20 cellular contexts compared by ENCODE assay signal in the genomic region with DNA sequence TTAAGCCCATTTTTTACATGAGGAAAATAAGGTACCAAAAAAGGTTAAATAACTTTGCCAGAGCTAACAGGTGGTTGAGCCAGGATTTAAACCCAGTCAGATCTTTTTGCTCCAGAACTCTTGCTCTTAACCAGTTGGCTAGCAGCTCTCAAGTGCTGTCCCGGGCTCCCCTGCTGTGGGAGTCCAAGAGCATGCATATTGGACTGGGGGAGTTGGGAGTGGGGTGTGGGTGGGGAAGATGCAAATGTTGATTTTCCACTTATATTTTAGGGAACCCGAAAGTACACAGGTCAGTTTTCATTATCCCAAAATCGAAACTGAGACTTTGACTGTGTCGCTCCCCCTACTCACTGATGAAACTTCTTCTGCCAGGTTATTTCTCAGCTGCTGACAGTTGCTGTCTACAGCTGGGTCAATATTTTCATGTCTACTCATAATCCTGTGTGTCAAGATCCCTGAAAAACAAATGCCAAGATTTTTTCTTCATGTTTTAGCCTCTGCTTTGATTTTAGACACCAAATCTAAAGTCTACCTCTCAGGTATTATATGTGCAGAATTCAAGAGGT.
DNase-seq lines count a peak whose midpoint lies in the region; ATAC-seq, FAIRE-seq and TF ChIP-seq lines count a peak whose summit lies in the region.
"Had no signal": no experiment of that assay in that cellular context is flagged by ENCODE, and none has a peak within 500 bp of the region (broad histone marks: within the 10 kb centered on the region; RNA-seq: fewer than 3 reads in every experiment).

No MANE protein-coding gene starts in this region.

- H3K9me3 Mint-ChIP-seq in WTC11: peaks cover 14% of the 10 kb centered on the region
- no peaks in the 10 kb centered on the region for H3K9me3 Mint-ChIP-seq in activated T-cell treated with anti-CD3 and anti-CD28 coated beads, Interleukin-2, amount 50 U/mL, for 24 hours

- POLR2A ChIA-PET in WTC11 (lab: Charles Lee): no interaction called here

- no peak overlapping the region for H2AFZ ChIP-seq in KMS-11 (ENCODE audit: low read depth)

- no peak for TF ChIP-seq CTCF in KMS-11 (conservative IDR thresholded peaks at IDR 0.05; ENCODE audit: low read depth, low read length)
- TF ChIP-seq CTCF in WTC11 (IDR thresholded peaks at IDR 0.05): no peak

- peaks cover 43% of the 10 kb centered on the region for H3K4me1 Mint-ChIP-seq in WTC11
- H3K4me1 Mint-ChIP-seq in activated T-cell treated with anti-CD3 and anti-CD28 coated beads, Interleukin-2, amount 50 U/mL, for 24 hours (ENCODE audit: low read depth): no peaks in the 10 kb centered on the region
- H3K4me1 Mint-ChIP-seq: B cell had no signal

- CTCF ChIA-PET in WTC11 (lab: Charles Lee): interaction anchor here (0.6 to 2.9 kb wide), 3 partner anchors 9 to 1166 kb away, joined by 4 to 9 read pairs (median 5); no protein-coding TSS in a partner anchor

- peak; percentile 45 for FAIRE-seq in GM12891 (lab: Jason Lieb, UNC)
- FAIRE-seq: GM19239 had no signal

- no peak overlapping the region for H3K9ac ChIP-seq in KMS-11

- no peaks in the 10 kb centered on the region for H4K20me1 ChIP-seq in KMS-11 (ENCODE audit: insufficient read depth)

- peak overlapping the region; percentile 71 for H3K4me2 ChIP-seq in KMS-11

- no peak overlapping the region for H3K4me3 ChIP-seq in KMS-11 (IDR thresholded peaks at IDR 0.05; ENCODE audit: insufficient read depth, low read depth, low read length)
- H3K4me3 ChIP-seq: SJSA1 had no signal

- H3K36me3 Mint-ChIP-seq in WTC11: 0 out of 2 replicates have a peak, but pooled peaks cover 3% of the 10 kb centered on the region
- H3K36me3 Mint-ChIP-seq in activated T-cell treated with anti-CD3 and anti-CD28 coated beads, Interleukin-2, amount 50 U/mL, for 24 hours (ENCODE audit: low read depth): no peaks in the 10 kb centered on the region
- H3K36me3 Mint-ChIP-seq: IgD-negative memory B cell had no signal

- H3K4me3 Mint-ChIP-seq in WTC11: no peak overlapping the region
- no peak overlapping the region for H3K4me3 Mint-ChIP-seq in activated T-cell treated with anti-CD3 and anti-CD28 coated beads, Interleukin-2, amount 50 U/mL, for 24 hours
- H3K4me3 Mint-ChIP-seq: B cell, IgD-negative memory B cell had no signal

- H3K36me3 ChIP-seq in KMS-11 (ENCODE audit: insufficient read depth): no peaks in the 10 kb centered on the region
- H3K36me3 ChIP-seq: SJSA1 had no signal

- H3K27ac Mint-ChIP-seq in WTC11: peak overlapping the region; percentile 64; the same call in 1 of the 2 replicates
- H3K27ac Mint-ChIP-seq in activated T-cell treated with anti-CD3 and anti-CD28 coated beads, Interleukin-2, amount 50 U/mL, for 24 hours: no peak overlapping the region
- H3K27ac Mint-ChIP-seq: B cell, IgD-negative memory B cell had no signal

- DNase-seq in GM12891 (ENCODE audit: insufficient read length, low spot score): no peak
- DNase-seq in WTC11 (ENCODE audit: low spot score): no peak
- no peak for DNase-seq in activated naive CD4-positive, alpha-beta T cell treated with anti-CD3 and anti-CD28 coated beads, Interleukin-2, amount 50 U/mL, for 16 hours
- no peak for DNase-seq in NCI-H187 (lab: John Stamatoyannopoulos, UW)
- no peak for DNase-seq in activated T-cell treated with anti-CD3 and anti-CD28 coated beads, Interleukin-2, amount 50 U/mL, for 24 hours
- DNase-seq: DMS79 treated with DMSO at 0.1 percent for 48 hours, NCI-H1092 treated with DMSO at 0.1 percent for 48 hours, NCI-H1694, NCI-H2107, NCI-H510A, NCI-H82, SW 1271 had no signal

- H3K27ac ChIP-seq in KMS-11: peak overlapping the region; percentile 23; the same call in 1 of the 2 replicates
- H3K27ac ChIP-seq: SJSA1 had no signal

- no peaks in the 10 kb centered on the region for H3K27me3 Mint-ChIP-seq in WTC11 (ENCODE audit: low read depth)
- H3K27me3 Mint-ChIP-seq in activated T-cell treated with anti-CD3 and anti-CD28 coated beads, Interleukin-2, amount 50 U/mL, for 24 hours: peaks cover 25% of the 10 kb centered on the region

- no peaks in the 10 kb centered on the region for H3K27me3 ChIP-seq in KMS-11 (ENCODE audit: insufficient read depth, low read depth)

- H3K4me1 ChIP-seq in KMS-11 (ENCODE audit: low read depth, poor library complexity, severe bottlenecking): peaks cover 28% of the 10 kb centered on the region
- H3K4me1 ChIP-seq: SJSA1 had no signal

- no peak for TF ChIP-seq POLR2A in GM12891 (IDR thresholded peaks at IDR 0.05; ENCODE audit: low read depth, low read length)

- peak; percentile 43 for ATAC-seq in GM21529 (IDR thresholded peaks at IDR 0.05; ENCODE audit: unreplicated experiment)
- no peak for ATAC-seq in WTC11
- no peak for ATAC-seq in HG03196 (IDR thresholded peaks at IDR 0.05; ENCODE audit: unreplicated experiment)
- ATAC-seq: Panc1 had no signal

- H3K79me2 ChIP-seq in KMS-11 (ENCODE audit: insufficient read depth, low read depth): no peaks in the 10 kb centered on the region

TF ChIP-seq in GM12891, 5 proteins besides CTCF, POLR2A, EP300 and RAD21:
- TF ChIP-seq TAF1 (IDR thresholded peaks at IDR 0.05; ENCODE audit: low read depth, low read length) (no peak), POU2F2 (IDR thresholded peaks at IDR 0.05; ENCODE audit: low read depth, low read length) (peak; percentile 59; the same call in 1 of the 2 replicates), SPI1 (IDR thresholded peaks at IDR 0.05; ENCODE audit: low read depth, low read length) (no peak), POLR2AphosphoS5 (IDR thresholded peaks at IDR 0.05; ENCODE audit: low read depth, low read length) (no peak), PAX5 (IDR thresholded peaks at IDR 0.05; ENCODE audit: insufficient read depth, low read length, severe bottlenecking) (no peak)
TF ChIP-seq in GM12891: peak in this region for 1.

TF ChIP-seq in WTC11, 78 proteins besides CTCF, POLR2A, EP300 and RAD21:
- TF ChIP-seq ZNF219 (CRISPR knock-in tag; IDR thresholded peaks at IDR 0.05; ENCODE audit: borderline replicate concordance) (no peak), ETV6 (CRISPR knock-in tag; IDR thresholded peaks at IDR 0.05) (no peak), TP53 (CRISPR knock-in tag; IDR thresholded peaks at IDR 0.05) (no peak), TCF7 (CRISPR knock-in tag; IDR thresholded peaks at IDR 0.05; ENCODE audit: low read depth) (no peak), TEAD1 (CRISPR knock-in tag; IDR thresholded peaks at IDR 0.05) (no peak), IRF2 (CRISPR knock-in tag; IDR thresholded peaks at IDR 0.05; ENCODE audit: borderline replicate concordance, low read depth) (no peak), NR2C2 (CRISPR knock-in tag; IDR thresholded peaks at IDR 0.05) (no peak), SMAD4 (CRISPR knock-in tag; IDR thresholded peaks at IDR 0.05) (no peak)
- TF ChIP-seq, protein P1, sequence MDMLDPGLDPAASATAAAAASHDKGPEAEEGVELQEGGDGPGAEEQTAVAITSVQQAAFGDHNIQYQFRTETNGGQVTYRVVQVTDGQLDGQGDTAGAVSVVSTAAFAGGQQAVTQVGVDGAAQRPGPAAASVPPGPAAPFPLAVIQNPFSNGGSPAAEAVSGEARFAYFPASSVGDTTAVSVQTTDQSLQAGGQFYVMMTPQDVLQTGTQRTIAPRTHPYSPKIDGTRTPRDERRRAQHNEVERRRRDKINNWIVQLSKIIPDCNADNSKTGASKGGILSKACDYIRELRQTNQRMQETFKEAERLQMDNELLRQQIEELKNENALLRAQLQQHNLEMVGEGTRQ (CRISPR knock-in tag; IDR thresholded peaks at IDR 0.05): no peak
- TF ChIP-seq, protein P2, sequence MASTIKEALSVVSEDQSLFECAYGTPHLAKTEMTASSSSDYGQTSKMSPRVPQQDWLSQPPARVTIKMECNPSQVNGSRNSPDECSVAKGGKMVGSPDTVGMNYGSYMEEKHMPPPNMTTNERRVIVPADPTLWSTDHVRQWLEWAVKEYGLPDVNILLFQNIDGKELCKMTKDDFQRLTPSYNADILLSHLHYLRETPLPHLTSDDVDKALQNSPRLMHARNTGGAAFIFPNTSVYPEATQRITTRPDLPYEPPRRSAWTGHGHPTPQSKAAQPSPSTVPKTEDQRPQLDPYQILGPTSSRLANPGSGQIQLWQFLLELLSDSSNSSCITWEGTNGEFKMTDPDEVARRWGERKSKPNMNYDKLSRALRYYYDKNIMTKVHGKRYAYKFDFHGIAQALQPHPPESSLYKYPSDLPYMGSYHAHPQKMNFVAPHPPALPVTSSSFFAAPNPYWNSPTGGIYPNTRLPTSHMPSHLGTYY (CRISPR knock-in tag; IDR thresholded peaks at IDR 0.05): no peak
- TF ChIP-seq, protein P3, sequence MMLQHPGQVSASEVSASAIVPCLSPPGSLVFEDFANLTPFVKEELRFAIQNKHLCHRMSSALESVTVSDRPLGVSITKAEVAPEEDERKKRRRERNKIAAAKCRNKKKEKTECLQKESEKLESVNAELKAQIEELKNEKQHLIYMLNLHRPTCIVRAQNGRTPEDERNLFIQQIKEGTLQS (CRISPR knock-in tag; conservative IDR thresholded peaks at IDR 0.05): no peak
- TF ChIP-seq, protein P4, sequence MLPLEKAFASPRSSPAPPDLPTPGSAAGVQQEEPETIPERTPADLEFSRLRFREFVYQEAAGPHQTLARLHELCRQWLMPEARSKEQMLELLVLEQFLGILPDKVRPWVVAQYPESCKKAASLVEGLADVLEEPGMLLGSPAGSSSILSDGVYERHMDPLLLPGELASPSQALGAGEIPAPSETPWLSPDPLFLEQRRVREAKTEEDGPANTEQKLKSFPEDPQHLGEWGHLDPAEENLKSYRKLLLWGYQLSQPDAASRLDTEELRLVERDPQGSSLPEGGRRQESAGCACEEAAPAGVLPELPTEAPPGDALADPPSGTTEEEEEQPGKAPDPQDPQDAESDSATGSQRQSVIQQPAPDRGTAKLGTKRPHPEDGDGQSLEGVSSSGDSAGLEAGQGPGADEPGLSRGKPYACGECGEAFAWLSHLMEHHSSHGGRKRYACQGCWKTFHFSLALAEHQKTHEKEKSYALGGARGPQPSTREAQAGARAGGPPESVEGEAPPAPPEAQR (CRISPR knock-in tag; IDR thresholded peaks at IDR 0.05): no peak
TF ChIP-seq in WTC11: peak in this region for 0.
